ENCODE assay signal across 8 cellular contexts in genomic region chr7:128343554-128344430, GRCh38. TPM values are rescaled to one million over a fixed set of nuclear protein-coding genes. Genes with fewer than 3 reads are reported as not detected.
DNase-seq lines count a peak whose midpoint lies in the region; ATAC-seq and TF ChIP-seq lines count a peak whose summit lies in the region.

RBM28 (minus strand) TSS chr7:128343908; CDS start chr7:128343793, 115 bp downstream.

- H3K4me1 ChIP-seq in upper lobe of right lung = peaks cover 16% of the 10 kb centered on the region

- in situ Hi-C loops in GM13977 (cut with MboI; ENCODE audit: low pct_unique_long_range_greater_than_20kb, low sequenced_read_pairs, unreplicated experiment) = no loop called here

- H3K9me3 Mint-ChIP-seq in progenitor cell of endocrine pancreas (ENCODE audit: low read depth) = no peaks in the 10 kb centered on the region

- H3K9me3 ChIP-seq in upper lobe of right lung = no peaks in the 10 kb centered on the region

- H3K36me3 Mint-ChIP-seq in progenitor cell of endocrine pancreas (ENCODE audit: insufficient read depth) = no peaks in the 10 kb centered on the region

- peaks cover 4% of the 10 kb centered on the region for H3K36me3 ChIP-seq in upper lobe of right lung

- ATAC-seq in HG02840 (IDR thresholded peaks at IDR 0.05; ENCODE audit: low FRiP score, unreplicated experiment) = peak; percentile 98
- peak; percentile 94 to 96 for ATAC-seq in left cardiac atrium
- peak; percentile 98 for ATAC-seq in upper lobe of right lung

- intact Hi-C loops in T-helper 1 cell treated with Interleukin-12 subunit alpha and Interleukin-12 subunit beta and Interleukin-4 antibody, amounts not matched to agents 30 ng/mL and 1 ng/mL, for 36 hours (cut with micrococcal nuclease) = loop anchor here (1.0 to 10.0 kb wide), 17 partner anchors 19 to 1707 kb away; partner anchors contain the start of genes ARF5, ATP6V1F, CALU and GCC1
- intact Hi-C loops in left cardiac atrium (cut with DNase I) (no loop called here), upper lobe of right lung (cut with DNase I) (no loop called here)

- DNase-seq in GM13977 (ENCODE audit: low spot score) (peak; percentile 91), NCI-H146 (lab: John Stamatoyannopoulos, UW) (peak; percentile 90), amniotic epithelial cell (ENCODE audit: low read depth) (peak; percentile 89), left cardiac atrium (peak; percentile 91), progenitor cell of endocrine pancreas (ENCODE audit: low spot score, unreplicated experiment) (peak; percentile 71), upper lobe of right lung (peak; percentile 91)

- H3K27me3 ChIP-seq in upper lobe of right lung = no peaks in the 10 kb centered on the region

- peak within 1 kb of the TSS; percentile 99 for H3K27ac Mint-ChIP-seq in progenitor cell of endocrine pancreas

- H3K4me1 Mint-ChIP-seq in progenitor cell of endocrine pancreas (ENCODE audit: low read depth) = peaks cover 14% of the 10 kb centered on the region

- H3K4me3 ChIP-seq in upper lobe of right lung = peak within 1 kb of the TSS; percentile 86

- H3K4me3 Mint-ChIP-seq in progenitor cell of endocrine pancreas (ENCODE audit: low read depth) = peak within 1 kb of the TSS; percentile 96

- TF ChIP-seq CTCF in GM13977 (IDR thresholded peaks at IDR 0.05; ENCODE audit: extremely low read depth, insufficient read depth, missing control alignments) (no peak), progenitor cell of endocrine pancreas (IDR thresholded peaks at IDR 0.05; ENCODE audit: unreplicated experiment) (no peak), upper lobe of right lung (IDR thresholded peaks at IDR 0.05) (no peak)

- H3K27ac ChIP-seq in upper lobe of right lung = peak within 1 kb of the TSS; percentile 88

- H3K27me3 Mint-ChIP-seq in progenitor cell of endocrine pancreas = peaks cover 15% of the 10 kb centered on the region

RNA-seq across cellular contexts. Expression of gene RBM28, which starts in this region (rescaled TPM):
- total RNA-seq in T-helper 1 cell treated with Interleukin-12 subunit alpha and Interleukin-12 subunit beta and Interleukin-4 antibody, amounts not matched to agents 30 ng/mL and 1 ng/mL, for 36 hours = 43.8 and 46.3 TPM in 2 replicates
- total RNA-seq in left cardiac atrium (10 to 100 TPM; 25.4 to 33.9 TPM), progenitor cell of endocrine pancreas (51.0 and 56.7 TPM in 2 replicates), upper lobe of right lung (28.3 TPM)

Comparison
In these comparisons a context has a peak if more than half of its experiments do, and no peak if none do; other contexts are left out.
1. Peak in every context shown above with its lines: DNase-seq, ATAC-seq, H3K4me3 ChIP-seq and H3K27ac ChIP-seq.